ENCODE assay signal across 18 cellular contexts in genomic region chr13:44867825-44868224, GRCh38.
"Had no signal": no experiment of that assay in that cellular context is flagged by ENCODE, and none has a peak within 500 bp of the region (broad histone marks: within the 10 kb centered on the region; RNA-seq: fewer than 3 reads in every experiment).

No MANE protein-coding gene starts in this region.

- ATAC-seq: body of pancreas; naive thymus-derived CD8-positive, alpha-beta T cell; WTC11 had no signal

- H3K27ac Mint-ChIP-seq: activated CD4-positive, alpha-beta memory T cell treated with anti-CD3 and anti-CD28 coated beads for 36 hours; activated CD4-positive, alpha-beta T cell treated with anti-CD3 and anti-CD28 coated beads for 36 hours; activated naive CD8-positive, alpha-beta T cell treated with anti-CD3 and anti-CD28 coated beads for 36 hours; naive thymus-derived CD8-positive, alpha-beta T cell; T-helper 2 cell treated with Interferon-gamma antibody and Interleukin-4, amounts not matched to agents 5 μg/mL and 100 μg/mL, for 36 hours; WTC11 had no signal

- H3K4me3 Mint-ChIP-seq: activated CD4-positive, alpha-beta memory T cell treated with anti-CD3 and anti-CD28 coated beads for 36 hours; activated CD4-positive, alpha-beta T cell treated with anti-CD3 and anti-CD28 coated beads for 36 hours; activated naive CD8-positive, alpha-beta T cell treated with anti-CD3 and anti-CD28 coated beads for 36 hours; T-helper 2 cell treated with Interferon-gamma antibody and Interleukin-4, amounts not matched to agents 5 μg/mL and 100 μg/mL, for 36 hours; WTC11 had no signal

- H3K27me3 ChIP-seq: body of pancreas, esophagus muscularis mucosa, ovary, tibial artery had no signal

- H3K9me3 Mint-ChIP-seq: activated naive CD8-positive, alpha-beta T cell treated with anti-CD3 and anti-CD28 coated beads for 36 hours; T-helper 2 cell treated with Interferon-gamma antibody and Interleukin-4, amounts not matched to agents 5 μg/mL and 100 μg/mL, for 36 hours had no signal

- H3K4me3 ChIP-seq: body of pancreas, esophagus muscularis mucosa, ovary, tibial artery had no signal

- H3K27ac ChIP-seq: ovary, tibial artery had no signal

- H3K4me1 Mint-ChIP-seq: activated naive CD8-positive, alpha-beta T cell treated with anti-CD3 and anti-CD28 coated beads for 36 hours; naive thymus-derived CD8-positive, alpha-beta T cell; WTC11 had no signal

- H3K36me3 Mint-ChIP-seq: activated CD4-positive, alpha-beta memory T cell treated with anti-CD3 and anti-CD28 coated beads for 36 hours; activated naive CD8-positive, alpha-beta T cell treated with anti-CD3 and anti-CD28 coated beads for 36 hours; naive thymus-derived CD8-positive, alpha-beta T cell had no signal

- H3K36me3 ChIP-seq: esophagus muscularis mucosa, ovary, tibial artery had no signal

- DNase-seq: activated CD4-positive, alpha-beta memory T cell treated with anti-CD3 and anti-CD28 coated beads for 36 hours; activated naive CD8-positive, alpha-beta T cell treated with anti-CD3 and anti-CD28 coated beads for 36 hours; body of pancreas; effector CD4-positive, alpha-beta T cell; glutamatergic neuron; hippocampal formation; mesendoderm; naive thymus-derived CD8-positive, alpha-beta T cell; stimulated activated CD4-positive, alpha-beta T cell treated with anti-CD3 and anti-CD28 coated beads, Interleukin-12 subunit alpha, Interleukin-12 subunit beta, amount 100 ng/mL, for 4 hours; stimulated activated CD4-positive, alpha-beta T cell treated with anti-CD3 and anti-CD28 coated beads, Interleukin-1b, Interleukin-23, amount 100 ng/mL, for 48 hours; stimulated activated CD8-positive, alpha-beta memory T cell treated with anti-CD3 and anti-CD28 coated beads, Interleukin-4, amount 100 ng/mL, for 48 hours; stimulated activated naive CD4-positive, alpha-beta T cell; tibial artery had no signal

- H3K9me3 ChIP-seq: body of pancreas, esophagus muscularis mucosa, ovary, tibial artery had no signal
